In genomic region chr10:25748509-25748908, GRCh38 we compare ENCODE assay signal across 7 cellular contexts.
"Had no signal": no experiment of that assay in that cellular context is flagged by ENCODE, and none has a peak within 500 bp of the region (broad histone marks: within the 10 kb centered on the region; RNA-seq: fewer than 3 reads in every experiment).

No MANE protein-coding gene starts in this region.

- H2AFZ ChIP-seq: GM23248 had no signal

- DNase-seq: GM23248, GOT3, HFFc6, IMR-90, KG1 had no signal

- H3K9ac ChIP-seq: GM23248 had no signal

- H3K4me3 Mint-ChIP-seq: HFFc6 had no signal

- H3K36me3 ChIP-seq: HAP-1 had no signal

- H3K4me3 ChIP-seq: GM23248, HAP-1, K562 had no signal

- H3K9me3 ChIP-seq: HAP-1 had no signal

- H3K27ac Mint-ChIP-seq: HFFc6 had no signal

- H3K27ac ChIP-seq: GM23248 had no signal

- H3K4me1 ChIP-seq: HAP-1 had no signal
